ENCODE assay signal across 8 cellular contexts in the genomic region with DNA sequence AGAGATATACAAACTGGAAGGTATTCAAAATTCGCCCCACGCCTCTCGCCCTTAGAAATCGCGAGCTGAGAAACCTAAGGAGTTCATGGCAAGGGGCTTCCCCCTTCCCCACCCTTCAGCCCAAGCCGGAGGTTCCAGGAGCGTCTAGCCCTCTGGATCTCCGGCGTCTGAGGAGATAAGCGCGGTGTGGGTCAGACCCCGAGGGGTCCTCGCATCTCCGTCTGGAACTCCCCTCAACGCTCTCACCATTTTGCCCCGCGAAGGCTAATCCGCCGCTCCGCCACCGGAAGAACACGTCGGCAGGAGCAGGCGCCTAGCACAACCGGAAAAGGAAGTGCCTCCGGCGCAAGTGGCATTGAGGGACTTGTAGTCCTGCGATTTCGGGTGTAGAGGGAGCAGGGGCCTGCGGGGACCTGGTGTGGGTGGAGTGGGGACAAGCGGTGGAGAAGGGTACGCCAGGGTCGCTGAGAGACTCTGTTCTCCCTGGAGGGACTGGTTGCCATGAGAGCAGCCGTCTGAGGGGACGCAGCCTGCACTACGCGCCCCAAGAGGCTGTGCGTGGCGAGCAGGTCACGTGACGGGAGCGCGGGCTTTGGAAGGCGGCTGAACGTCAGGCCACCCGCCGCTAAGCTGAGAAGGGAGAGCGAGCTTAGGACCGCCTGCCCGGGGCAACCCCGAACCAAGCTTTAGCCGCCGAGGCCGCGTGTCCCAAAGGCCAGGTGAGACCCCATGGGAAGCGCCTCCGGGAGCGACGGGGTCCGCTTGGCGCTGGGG. TPM values are rescaled to one million over a fixed set of nuclear protein-coding genes. Genes with fewer than 3 reads are reported as not detected.
DNase-seq lines count a peak whose midpoint lies in the region; ATAC-seq and TF ChIP-seq lines count a peak whose summit lies in the region.

A gene with protein sequence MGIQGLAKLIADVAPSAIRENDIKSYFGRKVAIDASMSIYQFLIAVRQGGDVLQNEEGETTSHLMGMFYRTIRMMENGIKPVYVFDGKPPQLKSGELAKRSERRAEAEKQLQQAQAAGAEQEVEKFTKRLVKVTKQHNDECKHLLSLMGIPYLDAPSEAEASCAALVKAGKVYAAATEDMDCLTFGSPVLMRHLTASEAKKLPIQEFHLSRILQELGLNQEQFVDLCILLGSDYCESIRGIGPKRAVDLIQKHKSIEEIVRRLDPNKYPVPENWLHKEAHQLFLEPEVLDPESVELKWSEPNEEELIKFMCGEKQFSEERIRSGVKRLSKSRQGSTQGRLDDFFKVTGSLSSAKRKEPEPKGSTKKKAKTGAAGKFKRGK (plus strand): TSS at position 602 of the 774 bp plus-strand sequence. CDS start 2,451 bp downstream, outside the sequence.
TSS of gene TMEM258 (minus strand) at position 290 of the 774 bp plus-strand sequence. CDS start at position 249, 41 bp downstream.

- TF ChIP-seq POLR2A in GM19099 (IDR thresholded peaks at IDR 0.05; ENCODE audit: extremely low read depth, insufficient read length, low read depth): peak; percentile 94

- ATAC-seq in HG03378 (IDR thresholded peaks at IDR 0.05; ENCODE audit: unreplicated experiment): peak; percentile 65

- DNase-seq in AG20443 (ENCODE audit: low spot score) (peak; percentile 94), NCI-H460 (ENCODE audit: extremely low read depth, low read depth) (peak; percentile 83), cerebellum (ENCODE audit: low spot score) (peak; percentile 94), kidney tubule cell (ENCODE audit: low spot score) (peak; percentile 95)
- DNase-seq in activated CD4-positive, alpha-beta T cell treated with anti-CD3 and anti-CD28 coated beads for 24 hours (ENCODE audit: low read depth in 2 of 2): peak; percentile 76 to 77
- peak; percentile 60 to 70 for DNase-seq in stimulated activated CD4-positive, alpha-beta T cell treated with anti-CD3 and anti-CD28 coated beads, Interleukin-1b, Interleukin-23, amount 100 ng/mL, for 1 hour (ENCODE audit: low read depth in 2 of 2)

RNA-seq across cellular contexts. Expression of the first gene that starts in this region (rescaled TPM):
- total RNA-seq in NCI-H460 (2014; rRNA removed; shearing (Covaris generic)): 19.3 and 21.3 TPM in 2 replicates
- polyA plus RNA-seq in NCI-H460 (2014; cell fraction: nucleus; rRNA removed): 48.6 and 79.9 TPM in 2 replicates
- total RNA-seq in cerebellum: 15.2 TPM

RNA-seq across cellular contexts. Expression of gene TMEM258, which starts in this region (rescaled TPM):
- 95.4 and 111 TPM in 2 replicates for total RNA-seq in NCI-H460 (2014; rRNA removed; shearing (Covaris generic))
- polyA plus RNA-seq in NCI-H460 (2014; cell fraction: nucleus; rRNA removed): 22.1 and 56.4 TPM in 2 replicates
- total RNA-seq in cerebellum: 74.4 TPM

Comparison
In these comparisons a context has a peak if more than half of its experiments do, and no peak if none do; other contexts are left out.
1. Peak in every context shown above with its lines: DNase-seq and ATAC-seq.